14 cellular contexts compared by ENCODE assay signal in the genomic region with DNA sequence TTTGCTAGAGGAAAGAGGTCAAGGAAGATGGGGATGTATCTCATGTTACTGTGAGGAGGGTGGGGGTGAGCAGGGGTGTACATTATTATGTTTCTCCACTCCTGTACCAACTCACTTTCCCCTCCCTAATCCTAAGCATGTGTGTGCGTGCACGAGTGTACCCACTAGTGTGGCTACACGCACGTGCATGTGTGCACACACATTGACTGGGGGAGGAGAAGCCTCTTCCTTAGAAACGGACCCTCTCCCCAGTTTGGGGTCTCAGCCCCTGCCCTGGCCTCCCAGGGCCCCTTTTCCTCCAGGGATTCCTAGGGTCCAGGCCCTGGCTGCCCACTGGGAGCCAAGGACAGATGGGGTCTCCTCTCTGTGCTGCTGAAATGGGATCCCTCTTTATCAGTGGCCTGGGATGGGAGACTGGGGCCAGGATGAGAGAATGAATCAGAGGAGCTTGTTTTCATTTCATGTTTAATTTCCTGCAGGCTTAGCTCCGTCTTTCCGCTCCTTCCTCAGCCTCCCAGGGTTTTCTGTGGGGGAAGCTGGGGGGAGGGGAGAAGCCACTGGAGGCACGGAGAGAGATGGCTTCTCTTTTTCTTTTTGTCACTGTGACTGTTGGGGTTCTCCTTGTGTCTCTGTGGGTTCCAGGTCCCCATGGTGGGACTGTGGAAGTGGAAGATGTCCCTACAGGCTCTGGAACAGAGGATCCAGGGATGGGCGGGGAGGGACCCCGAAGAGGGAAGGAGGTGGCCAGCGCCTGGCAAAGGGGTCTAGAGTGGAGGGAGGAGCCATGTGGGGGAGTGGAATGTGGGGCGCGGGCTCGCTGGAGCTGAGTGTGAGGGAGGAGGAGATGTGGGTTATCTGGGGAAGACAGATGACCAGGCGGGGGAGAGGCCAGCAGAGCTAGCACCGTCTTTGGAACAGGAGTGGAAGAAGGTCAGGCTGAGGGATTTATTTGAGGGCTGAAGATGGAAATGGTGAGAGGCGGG. TPM values are rescaled to one million over a fixed set of nuclear protein-coding genes. Genes with fewer than 3 reads are reported as not detected.
DNase-seq lines count a peak whose midpoint lies in the region; ATAC-seq and TF ChIP-seq lines count a peak whose summit lies in the region.
"Had no signal": no experiment of that assay in that cellular context is flagged by ENCODE, and none has a peak within 500 bp of the region (broad histone marks: within the 10 kb centered on the region; RNA-seq: fewer than 3 reads in every experiment).

No MANE protein-coding gene starts in this region.

- 44 to 52% methylated on average over 15 to 17 of the region's 17 CpGs for WGBS in GM23248 (ENCODE audit: low coverage in 1 of 2, low lambda C conversion rate in 2 of 2, missing lambda C conversion rate in 2 of 2), 2 experiments
- 63% methylated on average over 17 of the region's 17 CpGs for WGBS in smooth muscle cell (ENCODE audit: low lambda C conversion rate)
- WGBS in gastroesophageal sphincter (ENCODE audit: low coverage in 1 of 2), 2 donors, result 45 to 53% methylated on average over 3 to 12 of the region's 17 CpGs

- H3K36me3 ChIP-seq in GM23248 (ENCODE audit: low read depth) (no peaks in the 10 kb centered on the region), adipocyte (ENCODE audit: control insufficient read depth, insufficient read depth, low read length, severe bottlenecking) (no peaks in the 10 kb centered on the region), left ventricle myocardium inferior (no peaks in the 10 kb centered on the region), smooth muscle cell (ENCODE audit: low read depth) (no peaks in the 10 kb centered on the region), gastroesophageal sphincter (no peaks in the 10 kb centered on the region)
- H3K36me3 ChIP-seq: right lobe of liver had no signal

- H3F3A ChIP-seq in GM23248 (ENCODE audit: insufficient read depth), result no peaks in the 10 kb centered on the region
- no peaks in the 10 kb centered on the region for H3F3A ChIP-seq in smooth muscle cell (ENCODE audit: low read depth)

- no peak for TF ChIP-seq POLR2A in gastroesophageal sphincter (IDR thresholded peaks at IDR 0.05)

- no peak overlapping the region for H3K27ac ChIP-seq in GM23248
- H3K27ac ChIP-seq in left ventricle myocardium inferior (replicated peaks), result no peak overlapping the region
- no peak overlapping the region for H3K27ac ChIP-seq in smooth muscle cell (ENCODE audit: low read depth)
- no peak overlapping the region for H3K27ac ChIP-seq in gastroesophageal sphincter
- H3K27ac ChIP-seq: right lobe of liver had no signal

- H3K27me3 ChIP-seq in GM23248 (replicated peaks; ENCODE audit: insufficient read depth) (no peaks in the 10 kb centered on the region), adipocyte (replicated peaks; ENCODE audit: control insufficient read depth, insufficient read depth, low read length) (peaks cover 4% of the 10 kb centered on the region), left ventricle myocardium inferior (ENCODE audit: low read depth) (peaks cover 2% of the 10 kb centered on the region), smooth muscle cell (ENCODE audit: low read depth) (no peaks in the 10 kb centered on the region), gastroesophageal sphincter (peaks cover 23% of the 10 kb centered on the region)
- H3K27me3 ChIP-seq: right lobe of liver had no signal

- in situ Hi-C loops in GM23248 (cut with MboI), result no loop called here

- ATAC-seq in gastroesophageal sphincter, result no peak

- H3K4me3 ChIP-seq in GM23248 (no peak overlapping the region), adipocyte (ENCODE audit: low read length) (no peak overlapping the region), left ventricle myocardium inferior (peak overlapping the region; percentile 23), smooth muscle cell (no peak overlapping the region), gastroesophageal sphincter (no peak overlapping the region)
- H3K4me3 ChIP-seq: right lobe of liver had no signal

- H3K9me2 ChIP-seq in GM23248 (ENCODE audit: insufficient read depth), result no peaks in the 10 kb centered on the region

- TF ChIP-seq EP300 in gastroesophageal sphincter (IDR thresholded peaks at IDR 0.05), result no peak

- H2AFZ ChIP-seq in GM23248, result 0 out of 2 replicates have a peak overlapping the region, but pooled peaks have one; percentile 47
- no peak overlapping the region for H2AFZ ChIP-seq in smooth muscle cell (ENCODE audit: low read depth)

- H4K20me1 ChIP-seq in GM23248 (ENCODE audit: insufficient read depth) (no peaks in the 10 kb centered on the region), smooth muscle cell (ENCODE audit: low read depth) (no peaks in the 10 kb centered on the region)

- no peak overlapping the region for H3K9ac ChIP-seq in GM23248
- H3K9ac ChIP-seq in adipocyte (ENCODE audit: low read length), result no peak overlapping the region
- H3K9ac ChIP-seq in smooth muscle cell (ENCODE audit: low read depth), result no peak overlapping the region

- H3K9me3 ChIP-seq in GM23248 (ENCODE audit: low read depth) (no peaks in the 10 kb centered on the region), adipocyte (ENCODE audit: control insufficient read depth, low read length) (no peaks in the 10 kb centered on the region), left ventricle myocardium inferior (replicated peaks) (no peaks in the 10 kb centered on the region), smooth muscle cell (replicated peaks; ENCODE audit: low read depth) (no peaks in the 10 kb centered on the region), gastroesophageal sphincter (no peaks in the 10 kb centered on the region)
- H3K9me3 ChIP-seq: Caco-2, right lobe of liver had no signal

- DNase-seq in GM23248, result peak; percentile 17
- peak; percentile 67 for DNase-seq in adipocyte (ENCODE audit: low read depth)
- DNase-seq in left ventricle myocardium inferior, result no peak
- no peak for DNase-seq in smooth muscle cell (lab: John Stamatoyannopoulos, UW; ENCODE audit: unreplicated experiment)
- no peak for DNase-seq in C1 segment of cervical spinal cord (lab: John Stamatoyannopoulos, UW)
- DNase-seq in hypothalamus (lab: John Stamatoyannopoulos, UW), result no peak
- DNase-seq in NCI-H510A treated with DMSO at 0.1 percent for 48 hours (lab: John Stamatoyannopoulos, UW), result no peak
- DNase-seq: activated CD4-positive, CD25-positive, alpha-beta regulatory T cell treated with anti-CD3 and anti-CD28 coated beads, Interleukin-2, amount 50 U/mL, for 72 hours; activated T-cell treated with anti-CD3 and anti-CD28 coated beads, Interleukin-2, amount 50 U/mL, for 48 hours; midbrain; NCI-H1930; right lobe of liver had no signal

- TF ChIP-seq CTCF in left ventricle myocardium inferior (IDR thresholded peaks at IDR 0.05; ENCODE audit: borderline replicate concordance), result no peak
- no peak for TF ChIP-seq CTCF in smooth muscle cell (IDR thresholded peaks at IDR 0.05; ENCODE audit: borderline replicate concordance, insufficient read depth, poor library complexity, severe bottlenecking)
- no peak for TF ChIP-seq CTCF in gastroesophageal sphincter (IDR thresholded peaks at IDR 0.05)

- H3K4me1 ChIP-seq in GM23248 (ENCODE audit: insufficient read depth) (no peaks in the 10 kb centered on the region), adipocyte (ENCODE audit: control insufficient read depth, insufficient read depth, low read length) (no peaks in the 10 kb centered on the region), left ventricle myocardium inferior (no peaks in the 10 kb centered on the region), smooth muscle cell (ENCODE audit: low read depth) (peaks cover 6% of the 10 kb centered on the region), gastroesophageal sphincter (no peaks in the 10 kb centered on the region)
- H3K4me1 ChIP-seq: Caco-2, right lobe of liver had no signal

- H3K4me2 ChIP-seq in GM23248 (ENCODE audit: unreplicated experiment) (no peak overlapping the region), smooth muscle cell (peak overlapping the region; percentile 76)

- H3K79me2 ChIP-seq in GM23248 (ENCODE audit: insufficient read depth) (no peaks in the 10 kb centered on the region), smooth muscle cell (ENCODE audit: low read depth) (no peaks in the 10 kb centered on the region)

- intact Hi-C loops in left ventricle myocardium inferior (cut with micrococcal nuclease), result no loop called here

RNA-seq across cellular contexts. Expression of gene ALX4, which starts 40.3 kb away (rescaled TPM):
- total RNA-seq in GM23248 (2014; rRNA removed; shearing (Covaris generic)), result not detected in 2 replicates
- not detected in 2 replicates for polyA plus RNA-seq in GM23248 (2016; fragmentation: Nextera tagmentation; extraction: Ambion mirVana)
- total RNA-seq in left ventricle myocardium inferior, result not detected
- not detected in 2 replicates for total RNA-seq in smooth muscle cell
- polyA plus RNA-seq in smooth muscle cell, result not detected in 2 replicates
- under 1 TPM in 1 of 4 donors, not detected in 3; 0.31 TPM for total RNA-seq in gastroesophageal sphincter
- total RNA-seq: right lobe of liver had no signal

Comparison
In these comparisons a context has a peak if more than half of its experiments do, and no peak if none do; other contexts are left out.
1. DNase-seq: peak in GM23248 (single experiment) and adipocyte (single experiment); none in left ventricle myocardium inferior (single experiment), smooth muscle cell (single experiment), C1 segment of cervical spinal cord (0 of 14), hypothalamus (0 of 51) and NCI-H510A treated with DMSO at 0.1 percent for 48 hours (single experiment).